In genomic region chr3:186732169-186732766, GRCh38 we compare ENCODE assay signal across 1 cellular context.
A peak's percentile ranks its signal among the peaks of the same experiment; 100 is the strongest.
TF ChIP-seq lines count a peak whose summit lies in the region.

No MANE protein-coding gene starts in this region.

TF ChIP-seq in GM12878, 131 proteins besides CTCF, POLR2A, EP300 and RAD21:
- TF ChIP-seq IRF4 (IDR thresholded peaks at IDR 0.05; ENCODE audit: low read depth, low read length) (no peak), SPI1 (IDR thresholded peaks at IDR 0.05; ENCODE audit: borderline replicate concordance, insufficient read depth, low read depth, low read length) (peak; percentile 29; the same call in 1 of the 2 replicates)
TF ChIP-seq in GM12878: peak in this region for 1.
